In genomic region chr9:106560540-106560939, GRCh38 we compare ENCODE assay signal across 1 cellular context.
TF ChIP-seq lines count a peak whose summit lies in the region.

No MANE protein-coding gene starts in this region.

TF ChIP-seq in liver, 16 proteins besides CTCF, POLR2A, EP300 and RAD21 (continued from another document):
- no peak for TF ChIP-seq ZBTB33 (IDR thresholded peaks at IDR 0.05)
- no peak for TF ChIP-seq RXRA (IDR thresholded peaks at IDR 0.05)
- no peak for TF ChIP-seq FOXA2 (IDR thresholded peaks at IDR 0.05)
- no peak for TF ChIP-seq JUND (IDR thresholded peaks at IDR 0.05)
- no peak for TF ChIP-seq FOXA1 (IDR thresholded peaks at IDR 0.05)
